ENCODE assay signal across 1 cellular context in the genomic region with DNA sequence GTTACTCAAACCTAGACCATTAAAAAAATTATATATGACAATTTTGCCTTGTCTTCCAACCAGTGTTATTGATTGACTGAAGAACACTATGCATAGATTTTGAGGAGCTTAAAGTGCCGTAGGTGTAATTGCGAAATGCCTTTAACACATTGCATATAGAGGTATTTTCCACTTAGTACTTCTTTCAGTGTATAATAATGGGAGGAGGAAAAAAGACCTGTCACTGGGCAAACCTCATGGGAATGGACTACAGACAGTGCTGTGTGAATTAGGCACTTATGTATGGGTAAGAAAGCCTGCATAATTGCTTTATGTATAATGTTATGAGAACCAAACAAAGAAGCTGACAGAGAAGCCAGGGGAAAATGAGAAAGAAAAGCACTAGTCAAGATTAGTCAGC.
TF ChIP-seq lines count a peak whose summit lies in the region.

No MANE protein-coding gene starts in this region.

TF ChIP-seq in HepG2, 621 proteins besides CTCF, POLR2A, EP300 and RAD21:
- TF ChIP-seq CEBPB (IDR thresholded peaks at IDR 0.05; ENCODE audit: borderline replicate concordance, low read depth, low read length) (peak; percentile 94), NCOA5 (CRISPR knock-in tag; IDR thresholded peaks at IDR 0.05) (no peak), GPN1 (CRISPR knock-in tag; IDR thresholded peaks at IDR 0.05; ENCODE audit: borderline replicate concordance) (no peak), CEBPG (CRISPR knock-in tag; IDR thresholded peaks at IDR 0.05) (peak; percentile 76)
- TF ChIP-seq, protein P1, sequence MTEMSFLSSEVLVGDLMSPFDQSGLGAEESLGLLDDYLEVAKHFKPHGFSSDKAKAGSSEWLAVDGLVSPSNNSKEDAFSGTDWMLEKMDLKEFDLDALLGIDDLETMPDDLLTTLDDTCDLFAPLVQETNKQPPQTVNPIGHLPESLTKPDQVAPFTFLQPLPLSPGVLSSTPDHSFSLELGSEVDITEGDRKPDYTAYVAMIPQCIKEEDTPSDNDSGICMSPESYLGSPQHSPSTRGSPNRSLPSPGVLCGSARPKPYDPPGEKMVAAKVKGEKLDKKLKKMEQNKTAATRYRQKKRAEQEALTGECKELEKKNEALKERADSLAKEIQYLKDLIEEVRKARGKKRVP (CRISPR knock-in tag; IDR thresholded peaks at IDR 0.05) = peak in 1 of 2 experiments; percentile 66; a peak in 2 of 4 replicates
TF ChIP-seq in HepG2: peak in this region for 3.
